1 cellular context compared by ENCODE assay signal in genomic region chr4:1347410-1347864, GRCh38.
TF ChIP-seq lines count a peak whose summit lies in the region.

No MANE protein-coding gene starts in this region.

TF ChIP-seq in HepG2, 621 proteins besides CTCF, POLR2A, EP300 and RAD21 (continued from another document and continues in another):
- no peak; the same call in 1 of the 2 replicates for TF ChIP-seq ZBTB10 (CRISPR knock-in tag; IDR thresholded peaks at IDR 0.05; ENCODE audit: borderline replicate concordance)
- TF ChIP-seq ZNF556 (CRISPR knock-in tag; IDR thresholded peaks at IDR 0.05; ENCODE audit: borderline replicate concordance) = 0 out of 2 replicates have a peak, but pooled peaks have one; percentile 57
- 0 out of 2 replicates have a peak, but pooled peaks have one; percentile 45 for TF ChIP-seq POLR2G (IDR thresholded peaks at IDR 0.05; ENCODE audit: low read depth, low read length)
- no peak for TF ChIP-seq HBP1 (CRISPR knock-in tag; IDR thresholded peaks at IDR 0.05; ENCODE audit: low read depth)
- 0 out of 2 replicates have a peak, but pooled peaks have one; percentile 44 for TF ChIP-seq TGIF2 (CRISPR knock-in tag; IDR thresholded peaks at IDR 0.05)
- TF ChIP-seq GMEB2 (CRISPR knock-in tag; IDR thresholded peaks at IDR 0.05; ENCODE audit: low read depth) = no peak
- TF ChIP-seq SP5 (CRISPR knock-in tag; IDR thresholded peaks at IDR 0.05; ENCODE audit: borderline replicate concordance, low read depth) = no peak
- TF ChIP-seq CBX2 (IDR thresholded peaks at IDR 0.05; ENCODE audit: low read depth, low read length) = no peak
- no peak for TF ChIP-seq CBX2 (CRISPR knock-in tag; IDR thresholded peaks at IDR 0.05; ENCODE audit: low read depth)
- no peak; the same call in 1 of the 2 replicates for TF ChIP-seq ZNF772 (CRISPR knock-in tag; IDR thresholded peaks at IDR 0.05)
- TF ChIP-seq DMAP1 (CRISPR knock-in tag; IDR thresholded peaks at IDR 0.05) = no peak
- no peak for TF ChIP-seq TFAP4 (IDR thresholded peaks at IDR 0.05; ENCODE audit: borderline replicate concordance, low read depth)
- TF ChIP-seq ZNF343 (CRISPR knock-in tag; IDR thresholded peaks at IDR 0.05) = no peak
- no peak for TF ChIP-seq EEA1 (CRISPR knock-in tag; IDR thresholded peaks at IDR 0.05; ENCODE audit: borderline replicate concordance)
- TF ChIP-seq TARDBP (CRISPR knock-in tag; IDR thresholded peaks at IDR 0.05) = no peak
- no peak for TF ChIP-seq FOXO1 (CRISPR knock-in tag; IDR thresholded peaks at IDR 0.05)
- TF ChIP-seq FOXJ3 (CRISPR knock-in tag; IDR thresholded peaks at IDR 0.05; ENCODE audit: borderline replicate concordance) = no peak
- TF ChIP-seq ZNF781 (CRISPR knock-in tag; IDR thresholded peaks at IDR 0.05; ENCODE audit: borderline replicate concordance, not compliant biosample characterization) = no peak
- TF ChIP-seq MTA1 (CRISPR knock-in tag; IDR thresholded peaks at IDR 0.05; ENCODE audit: borderline replicate concordance) = no peak
- TF ChIP-seq CHD2 (IDR thresholded peaks at IDR 0.05; ENCODE audit: low read depth, low read length) = peak; percentile 75
- no peak for TF ChIP-seq ZIK1 (CRISPR knock-in tag; IDR thresholded peaks at IDR 0.05; ENCODE audit: borderline replicate concordance, low read depth)
- no peak for TF ChIP-seq SP140L (CRISPR knock-in tag; IDR thresholded peaks at IDR 0.05; ENCODE audit: borderline replicate concordance)
- TF ChIP-seq ZNF230 (CRISPR knock-in tag; IDR thresholded peaks at IDR 0.05) = no peak; the same call in 1 of the 2 replicates
- 0 out of 2 replicates have a peak, but pooled peaks have one; percentile 68 for TF ChIP-seq MTERF4 (CRISPR knock-in tag; IDR thresholded peaks at IDR 0.05)
- no peak for TF ChIP-seq ESRRA (CRISPR knock-in tag; IDR thresholded peaks at IDR 0.05; ENCODE audit: low read depth)
- peak; percentile 38; the same call in 1 of the 2 replicates for TF ChIP-seq KDM2A (CRISPR knock-in tag; IDR thresholded peaks at IDR 0.05; ENCODE audit: borderline replicate concordance, low read depth)
- 0 out of 2 replicates have a peak, but pooled peaks have one; percentile 46 for TF ChIP-seq ZNF441 (CRISPR knock-in tag; IDR thresholded peaks at IDR 0.05; ENCODE audit: borderline replicate concordance)
- TF ChIP-seq ELF1 (CRISPR knock-in tag; IDR thresholded peaks at IDR 0.05) = peak; percentile 68
- no peak for TF ChIP-seq SOX5 (CRISPR knock-in tag; IDR thresholded peaks at IDR 0.05; ENCODE audit: borderline replicate concordance)
- TF ChIP-seq ZSCAN12 (CRISPR knock-in tag; IDR thresholded peaks at IDR 0.05) = no peak
- TF ChIP-seq SNAPC5 (CRISPR knock-in tag; IDR thresholded peaks at IDR 0.05; ENCODE audit: borderline replicate concordance) = 0 out of 2 replicates have a peak, but pooled peaks have one; percentile 32
- peak; percentile 50; the same call in 1 of the 2 replicates for TF ChIP-seq TAF1 (CRISPR knock-in tag; IDR thresholded peaks at IDR 0.05)
- TF ChIP-seq ZNF260 (CRISPR knock-in tag; IDR thresholded peaks at IDR 0.05; ENCODE audit: borderline replicate concordance, low read depth) = no peak
- TF ChIP-seq JUND (CRISPR knock-in tag; IDR thresholded peaks at IDR 0.05) = no peak
- peak; percentile 70; the same call in 1 of the 2 replicates for TF ChIP-seq BORCS8-MEF2B (CRISPR knock-in tag; IDR thresholded peaks at IDR 0.05)
- TF ChIP-seq ZNF20 (CRISPR knock-in tag; IDR thresholded peaks at IDR 0.05) = no peak
- no peak for TF ChIP-seq ZNF549 (CRISPR knock-in tag; IDR thresholded peaks at IDR 0.05)
- 0 out of 2 replicates have a peak, but pooled peaks have one; percentile 37 for TF ChIP-seq REPIN1 (CRISPR knock-in tag; IDR thresholded peaks at IDR 0.05; ENCODE audit: borderline replicate concordance, low read depth)
- TF ChIP-seq YEATS2 (CRISPR knock-in tag; IDR thresholded peaks at IDR 0.05; ENCODE audit: borderline replicate concordance) = no peak
- no peak for TF ChIP-seq HNRNPL (IDR thresholded peaks at IDR 0.05; ENCODE audit: low read depth, low read length)
- TF ChIP-seq KMT2A (CRISPR knock-in tag; IDR thresholded peaks at IDR 0.05) = peak; percentile 77
- no peak for TF ChIP-seq GRHL1 (CRISPR knock-in tag; conservative IDR thresholded peaks at IDR 0.05)
- TF ChIP-seq GTF3A (CRISPR knock-in tag; conservative IDR thresholded peaks at IDR 0.05) = no peak
- no peak for TF ChIP-seq ATF3 (CRISPR knock-in tag; IDR thresholded peaks at IDR 0.05)
- TF ChIP-seq FOXC1 (CRISPR knock-in tag; IDR thresholded peaks at IDR 0.05; ENCODE audit: borderline replicate concordance) = peak; percentile 47; the same call in 1 of the 2 replicates
- TF ChIP-seq MAX (IDR thresholded peaks at IDR 0.05) = no peak; the same call in 1 of the 2 replicates
- TF ChIP-seq CREB3 (CRISPR knock-in tag; IDR thresholded peaks at IDR 0.05) = no peak
- TF ChIP-seq ZSCAN21 (CRISPR knock-in tag; IDR thresholded peaks at IDR 0.05; ENCODE audit: borderline replicate concordance) = no peak
- peak; percentile 82; the same call in 1 of the 2 replicates for TF ChIP-seq CCDC6 (CRISPR knock-in tag; IDR thresholded peaks at IDR 0.05)
- TF ChIP-seq BRD4 (CRISPR knock-in tag; IDR thresholded peaks at IDR 0.05) = 0 out of 2 replicates have a peak, but pooled peaks have one; percentile 35
- TF ChIP-seq RNF219 (CRISPR knock-in tag; IDR thresholded peaks at IDR 0.05) = no peak
- no peak for TF ChIP-seq LBX2 (CRISPR knock-in tag; IDR thresholded peaks at IDR 0.05; ENCODE audit: borderline replicate concordance)
- no peak for TF ChIP-seq HMG20A (CRISPR knock-in tag; IDR thresholded peaks at IDR 0.05; ENCODE audit: borderline replicate concordance)
- TF ChIP-seq TMF1 (CRISPR knock-in tag; IDR thresholded peaks at IDR 0.05; ENCODE audit: low read depth) = peak; percentile 78; the same call in 1 of the 2 replicates
- TF ChIP-seq ETV6 (CRISPR knock-in tag; conservative IDR thresholded peaks at IDR 0.05) = no peak
- TF ChIP-seq ZNF607 (CRISPR knock-in tag; IDR thresholded peaks at IDR 0.05; ENCODE audit: borderline replicate concordance) = peak; percentile 68; the same call in 1 of the 2 replicates
- TF ChIP-seq RNF2 (conservative IDR thresholded peaks at IDR 0.05; ENCODE audit: low read depth) = peak; percentile 77; the same call in 1 of the 2 replicates
- no peak; the same call in 1 of the 2 replicates for TF ChIP-seq ZNF12 (CRISPR knock-in tag; IDR thresholded peaks at IDR 0.05)
- 0 out of 2 replicates have a peak, but pooled peaks have one; percentile 36 for TF ChIP-seq MZF1 (CRISPR knock-in tag; IDR thresholded peaks at IDR 0.05; ENCODE audit: borderline replicate concordance)
